Comparison of ENCODE assay signal across 1 cellular context in genomic region chr14:23102801-23103200, GRCh38.
TF ChIP-seq lines count a peak whose summit lies in the region.

No MANE protein-coding gene starts in this region.

TF ChIP-seq in H1, 55 proteins besides CTCF, POLR2A, EP300 and RAD21:
- TF ChIP-seq FOSL1 (IDR thresholded peaks at IDR 0.05; ENCODE audit: insufficient read depth, low read depth, low read length) (no peak), SIRT6 (IDR thresholded peaks at IDR 0.05; ENCODE audit: low read length) (no peak), SIX5 (IDR thresholded peaks at IDR 0.05; ENCODE audit: low read depth, low read length) (no peak), NANOG (IDR thresholded peaks at IDR 0.05; ENCODE audit: insufficient read depth, low read depth, low read length, poor library complexity, severe bottlenecking) (no peak), ZNF274 (IDR thresholded peaks at IDR 0.05; ENCODE audit: borderline replicate concordance, extremely low read depth, low read length) (no peak), KDM5A (IDR thresholded peaks at IDR 0.05; ENCODE audit: low read length) (no peak), TAF7 (optimal IDR thresholded peaks at IDR 0.05; ENCODE audit: borderline replicate concordance, low read depth, low read length) (no peak), CBX5 (IDR thresholded peaks at IDR 0.05; ENCODE audit: low read depth, low read length) (no peak), SUZ12 (IDR thresholded peaks at IDR 0.05; ENCODE audit: low read length) (no peak), CTBP2 (IDR thresholded peaks at IDR 0.05; ENCODE audit: borderline replicate concordance, insufficient read depth, insufficient read length, low read length) (no peak), ASH2L (IDR thresholded peaks at IDR 0.05; ENCODE audit: low read length) (no peak), CBX8 (IDR thresholded peaks at IDR 0.05; ENCODE audit: borderline replicate concordance, low read depth, low read length) (no peak), CHD7 (IDR thresholded peaks at IDR 0.05; ENCODE audit: insufficient replicate concordance, low read length) (no peak), EZH2 (IDR thresholded peaks at IDR 0.05; ENCODE audit: low read depth, low read length, severe bottlenecking) (no peak), KDM4A (IDR thresholded peaks at IDR 0.05; ENCODE audit: low read depth, low read length, severe bottlenecking) (no peak), SP4 (IDR thresholded peaks at IDR 0.05; ENCODE audit: low read length) (no peak), HDAC6 (IDR thresholded peaks at IDR 0.05; ENCODE audit: low read depth, low read length) (no peak), PHF8 (conservative IDR thresholded peaks at IDR 0.05; ENCODE audit: low read depth, low read length) (no peak), POLR2AphosphoS5 (IDR thresholded peaks at IDR 0.05; ENCODE audit: low read depth, low read length) (no peak), TBP (IDR thresholded peaks at IDR 0.05; ENCODE audit: low read depth, low read length) (no peak)
